In the genomic region with DNA sequence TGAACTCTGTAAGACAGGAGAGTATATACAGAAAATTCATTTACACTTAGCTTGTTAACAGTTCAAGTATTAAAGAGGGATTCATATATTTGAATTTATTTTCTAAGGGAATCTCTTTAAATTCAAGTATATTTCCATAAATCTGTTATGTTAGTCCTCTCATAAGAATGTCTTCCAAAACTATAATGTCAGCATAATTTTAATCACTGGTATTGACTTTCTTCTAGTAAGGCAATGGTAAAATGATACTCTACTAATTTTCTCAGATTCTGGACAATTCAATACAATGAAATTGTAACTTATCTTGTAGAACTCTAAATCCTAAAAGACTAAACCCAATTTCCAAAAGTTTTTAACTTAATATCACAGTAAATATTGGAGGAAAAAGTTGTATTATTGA, we compare ENCODE assay signal across 2 cellular contexts.
TF ChIP-seq lines count a peak whose summit lies in the region.

No MANE protein-coding gene starts in this region.

TF ChIP-seq in A549, 52 proteins besides CTCF, POLR2A, EP300 and RAD21 (continued from another document):
- TF ChIP-seq MAFK (IDR thresholded peaks at IDR 0.05; ENCODE audit: partially characterized antibody) (peak; percentile 71), KDM1A (IDR thresholded peaks at IDR 0.05; ENCODE audit: low read depth) (no peak), NFE2L2 (conservative IDR thresholded peaks at IDR 0.05; ENCODE audit: low read length) (no peak), POLR2AphosphoS2 (conservative IDR thresholded peaks at IDR 0.05; ENCODE audit: low read length) (no peak)
TF ChIP-seq in A549: peak in this region for 1.

TF ChIP-seq in IMR-90, 13 proteins besides CTCF, POLR2A, EP300 and RAD21:
- TF ChIP-seq USF2 (IDR thresholded peaks at IDR 0.05; ENCODE audit: low read depth, low read length) (no peak), MAFK (IDR thresholded peaks at IDR 0.05; ENCODE audit: low read depth, low read length) (peak; percentile 67)
